In genomic region chr1:203713125-203713524, GRCh38 we compare ENCODE assay signal across 22 cellular contexts. TPM values are rescaled to one million over a fixed set of nuclear protein-coding genes. Genes with fewer than 3 reads are reported as not detected.
DNase-seq lines count a peak whose midpoint lies in the region; ATAC-seq and TF ChIP-seq lines count a peak whose summit lies in the region.
"Had no signal": no experiment of that assay in that cellular context is flagged by ENCODE, and none has a peak within 500 bp of the region (broad histone marks: within the 10 kb centered on the region; RNA-seq: fewer than 3 reads in every experiment).

No MANE protein-coding gene starts in this region.

- H3K27me3 Mint-ChIP-seq in activated CD4-positive, alpha-beta memory T cell treated with anti-CD3 and anti-CD28 coated beads, Interleukin-2, amount 10 ng/mL, durations not matched to agents 7 days and 5 days, result no peaks in the 10 kb centered on the region
- no peaks in the 10 kb centered on the region for H3K27me3 Mint-ChIP-seq in activated CD4-positive, alpha-beta memory T cell treated with anti-CD3 and anti-CD28 coated beads for 36 hours
- H3K27me3 Mint-ChIP-seq in activated naive CD4-positive, alpha-beta T cell treated with anti-CD3 and anti-CD28 coated beads for 36 hours (ENCODE audit: low read depth), result no peaks in the 10 kb centered on the region
- H3K27me3 Mint-ChIP-seq: CD4-positive, alpha-beta T cell; CD8-positive, alpha-beta memory T cell had no signal

- H3K9me3 ChIP-seq in right atrium auricular region (no peaks in the 10 kb centered on the region), subcutaneous abdominal adipose tissue (ENCODE audit: control insufficient read depth in 5 of 5, low read length in 5 of 5) (no peaks in the 10 kb centered on the region)
- H3K9me3 ChIP-seq: BE2C; BLaER1 treated with 17β-estradiol and CSF1 and Interleukin-3, amounts not matched to agents 10 nM and 100 nM had no signal

- ATAC-seq in Right ventricle myocardium superior (ENCODE audit: poor library complexity) (peak; percentile 69), left ventricle myocardium superior (peak; percentile 71)
- ATAC-seq: GM23338 had no signal

- H3K4me3 Mint-ChIP-seq in activated CD4-positive, alpha-beta memory T cell treated with anti-CD3 and anti-CD28 coated beads, Interleukin-2, amount 10 ng/mL, durations not matched to agents 7 days and 5 days, result no peak overlapping the region
- H3K4me3 Mint-ChIP-seq in activated CD4-positive, alpha-beta memory T cell treated with anti-CD3 and anti-CD28 coated beads for 36 hours, result no peak overlapping the region
- H3K4me3 Mint-ChIP-seq in activated naive CD4-positive, alpha-beta T cell treated with anti-CD3 and anti-CD28 coated beads for 36 hours, result no peak overlapping the region
- H3K4me3 Mint-ChIP-seq: CD14-positive monocyte; CD4-positive, alpha-beta T cell; CD8-positive, alpha-beta memory T cell; GM23338; H9 had no signal

- H3K36me3 ChIP-seq in right atrium auricular region, result peaks cover 76% of the 10 kb centered on the region
- peaks cover 26 to 85% (median 77%) of the 10 kb centered on the region in 5 donors for H3K36me3 ChIP-seq in subcutaneous abdominal adipose tissue (ENCODE audit: control insufficient read depth in 5 of 5, insufficient read depth in 5 of 5, low read length in 5 of 5)

- H3K36me3 Mint-ChIP-seq in activated CD4-positive, alpha-beta memory T cell treated with anti-CD3 and anti-CD28 coated beads, Interleukin-2, amount 10 ng/mL, durations not matched to agents 7 days and 5 days (ENCODE audit: low read depth), result peaks cover 81% of the 10 kb centered on the region
- H3K36me3 Mint-ChIP-seq in activated CD4-positive, alpha-beta memory T cell treated with anti-CD3 and anti-CD28 coated beads for 36 hours, result peaks cover 47% of the 10 kb centered on the region
- peaks cover 16% of the 10 kb centered on the region for H3K36me3 Mint-ChIP-seq in activated naive CD4-positive, alpha-beta T cell treated with anti-CD3 and anti-CD28 coated beads for 36 hours (ENCODE audit: low read depth)

- POLR2A ChIA-PET in activated CD4-positive, alpha-beta memory T cell treated with anti-CD3 and anti-CD28 coated beads, Interleukin-2, amount 10 ng/mL, durations not matched to agents 7 days and 5 days (lab: Charles Lee), result interaction anchor here (0.9 to 1.7 kb wide), 6 partner anchors 9 to 100 kb away, joined by 3 to 4 read pairs (median 3); partner anchors contain the start of genes ATP2B4 and LAX1
- POLR2A ChIA-PET in activated CD4-positive, alpha-beta memory T cell treated with anti-CD3 and anti-CD28 coated beads for 36 hours (lab: Charles Lee), result no interaction called here

- no peak overlapping the region for H3K9ac ChIP-seq in subcutaneous abdominal adipose tissue (ENCODE audit: low read length in 5 of 5)
- H3K9ac ChIP-seq: BLaER1 treated with 17β-estradiol and CSF1 and Interleukin-3, amounts not matched to agents 10 nM and 100 nM had no signal

- peak overlapping the region; percentile 21 for H3K27ac Mint-ChIP-seq in activated CD4-positive, alpha-beta memory T cell treated with anti-CD3 and anti-CD28 coated beads, Interleukin-2, amount 10 ng/mL, durations not matched to agents 7 days and 5 days
- no peak overlapping the region for H3K27ac Mint-ChIP-seq in activated CD4-positive, alpha-beta memory T cell treated with anti-CD3 and anti-CD28 coated beads for 36 hours
- H3K27ac Mint-ChIP-seq in activated naive CD4-positive, alpha-beta T cell treated with anti-CD3 and anti-CD28 coated beads for 36 hours, result no peak overlapping the region
- H3K27ac Mint-ChIP-seq: CD4-positive, alpha-beta T cell; GM23338; H9 had no signal

- H3K27ac ChIP-seq in right atrium auricular region, result no peak overlapping the region
- H3K27ac ChIP-seq in subcutaneous abdominal adipose tissue (ENCODE audit: low read depth, low read length), result peak overlapping the region; percentile 24
- H3K27ac ChIP-seq: 22Rv1; BLaER1 treated with 17β-estradiol and CSF1 and Interleukin-3, amounts not matched to agents 10 nM and 100 nM had no signal

- no peak for TF ChIP-seq CTCF in right atrium auricular region (IDR thresholded peaks at IDR 0.05)

- H3K27me3 ChIP-seq in right atrium auricular region (no peaks in the 10 kb centered on the region), subcutaneous abdominal adipose tissue (ENCODE audit: control insufficient read depth in 5 of 5, insufficient read depth in 4 of 5, low read length in 5 of 5) (no peaks in the 10 kb centered on the region)
- H3K27me3 ChIP-seq: BE2C; BLaER1 treated with 17β-estradiol and CSF1 and Interleukin-3, amounts not matched to agents 10 nM and 100 nM had no signal

- DNase-seq in activated CD4-positive, alpha-beta memory T cell treated with anti-CD3 and anti-CD28 coated beads, Interleukin-2, amount 10 ng/mL, durations not matched to agents 7 days and 5 days, result no peak
- DNase-seq in activated CD4-positive, alpha-beta memory T cell treated with anti-CD3 and anti-CD28 coated beads for 36 hours, result no peak
- DNase-seq in Right ventricle myocardium superior (no peak), right atrium auricular region (ENCODE audit: low spot score) (no peak), left ventricle myocardium superior (no peak), kidney glomerular epithelial cell (lab: John Stamatoyannopoulos, UW) (no peak)
- no peak for DNase-seq in activated naive CD4-positive, alpha-beta T cell treated with anti-CD3 and anti-CD28 coated beads for 36 hours
- DNase-seq: AML-193; BE2C; CD4-positive, alpha-beta T cell; CD8-positive, alpha-beta memory T cell; DMS 273 treated with DMSO at 0.1 percent for 48 hours; DMS79; EL; GDM1; H9 had no signal

- CTCF ChIA-PET in activated CD4-positive, alpha-beta memory T cell treated with anti-CD3 and anti-CD28 coated beads, Interleukin-2, amount 10 ng/mL, durations not matched to agents 7 days and 5 days (lab: Charles Lee), result interaction anchor here (0.7 to 1.3 kb wide), 2 partner anchors 12 to 209 kb away, joined by 3 to 5 read pairs; no protein-coding TSS in a partner anchor
- CTCF ChIA-PET in activated CD4-positive, alpha-beta memory T cell treated with anti-CD3 and anti-CD28 coated beads for 36 hours (lab: Charles Lee), result interaction anchor here (1.1 to 3.0 kb wide), 2 partner anchors 11 to 225 kb away, joined by 5 to 11 read pairs; no protein-coding TSS in a partner anchor
- CTCF ChIA-PET in activated naive CD4-positive, alpha-beta T cell treated with anti-CD3 and anti-CD28 coated beads for 36 hours (lab: Charles Lee), result interaction anchor here (0.6 to 1.5 kb wide), 5 partner anchors 11 to 209 kb away, joined by 3 to 7 read pairs (median 4); partner anchors contain the start of gene ATP2B4

- H3K4me1 Mint-ChIP-seq in activated CD4-positive, alpha-beta memory T cell treated with anti-CD3 and anti-CD28 coated beads, Interleukin-2, amount 10 ng/mL, durations not matched to agents 7 days and 5 days, result peaks cover 2% of the 10 kb centered on the region
- H3K4me1 Mint-ChIP-seq in activated CD4-positive, alpha-beta memory T cell treated with anti-CD3 and anti-CD28 coated beads for 36 hours (ENCODE audit: low read depth), result peaks cover 11% of the 10 kb centered on the region
- no peaks in the 10 kb centered on the region for H3K4me1 Mint-ChIP-seq in activated naive CD4-positive, alpha-beta T cell treated with anti-CD3 and anti-CD28 coated beads for 36 hours (ENCODE audit: low read depth)
- H3K4me1 Mint-ChIP-seq: CD14-positive monocyte; CD8-positive, alpha-beta memory T cell; GM23338 had no signal

- no peaks in the 10 kb centered on the region for H3K9me3 Mint-ChIP-seq in activated CD4-positive, alpha-beta memory T cell treated with anti-CD3 and anti-CD28 coated beads, Interleukin-2, amount 10 ng/mL, durations not matched to agents 7 days and 5 days
- no peaks in the 10 kb centered on the region for H3K9me3 Mint-ChIP-seq in activated CD4-positive, alpha-beta memory T cell treated with anti-CD3 and anti-CD28 coated beads for 36 hours
- no peaks in the 10 kb centered on the region for H3K9me3 Mint-ChIP-seq in activated naive CD4-positive, alpha-beta T cell treated with anti-CD3 and anti-CD28 coated beads for 36 hours
- H3K9me3 Mint-ChIP-seq: CD14-positive monocyte; CD4-positive, alpha-beta T cell; CD8-positive, alpha-beta memory T cell; GM23338; H9 had no signal

- intact Hi-C loops in activated CD4-positive, alpha-beta memory T cell treated with anti-CD3 and anti-CD28 coated beads for 36 hours (cut with micrococcal nuclease), result no loop called here
- intact Hi-C loops in Right ventricle myocardium superior (cut with DNase I) (no loop called here), left ventricle myocardium superior (cut with micrococcal nuclease) (no loop called here)
- intact Hi-C loops in activated naive CD4-positive, alpha-beta T cell treated with anti-CD3 and anti-CD28 coated beads for 36 hours (cut with micrococcal nuclease), result no loop called here

- no peak overlapping the region for H3K4me3 ChIP-seq in right atrium auricular region
- H3K4me3 ChIP-seq in subcutaneous abdominal adipose tissue (ENCODE audit: low read depth in 1 of 5, low read length in 5 of 5), result no peak overlapping the region
- H3K4me3 ChIP-seq: BLaER1 treated with 17β-estradiol and CSF1 and Interleukin-3, amounts not matched to agents 10 nM and 100 nM; GM23338 had no signal

- H3K4me1 ChIP-seq in right atrium auricular region (peaks cover 0 to 6% of the 10 kb centered on the region in 2 donors), subcutaneous abdominal adipose tissue (ENCODE audit: control insufficient read depth in 5 of 5, insufficient read depth in 5 of 5, low read length in 5 of 5) (no peaks in the 10 kb centered on the region)
- H3K4me1 ChIP-seq: BE2C; BLaER1 treated with 17β-estradiol and CSF1 and Interleukin-3, amounts not matched to agents 10 nM and 100 nM had no signal

RNA-seq across cellular contexts. Expression of gene LAX1, which starts 51.9 kb away (rescaled TPM):
- 10 to 100 TPM; 22.7 to 23.2 TPM for total RNA-seq in activated CD4-positive, alpha-beta memory T cell treated with anti-CD3 and anti-CD28 coated beads, Interleukin-2, amount 10 ng/mL, durations not matched to agents 7 days and 5 days
- total RNA-seq in activated CD4-positive, alpha-beta memory T cell treated with anti-CD3 and anti-CD28 coated beads for 36 hours, result 10 to 100 TPM; 14.0 to 14.3 TPM
- total RNA-seq in Right ventricle myocardium superior (0.24 TPM), right atrium auricular region (not detected), left ventricle myocardium superior (0.37 TPM)
- total RNA-seq in activated naive CD4-positive, alpha-beta T cell treated with anti-CD3 and anti-CD28 coated beads for 36 hours, result 10 to 100 TPM; 11.2 to 11.6 TPM
- total RNA-seq: GM23338, H4, H9 had no signal
